In genomic region chr5:176238645-176239283, GRCh38 we compare ENCODE assay signal across 8 cellular contexts. TPM values are rescaled to one million over a fixed set of nuclear protein-coding genes. Genes with fewer than 3 reads are reported as not detected.
DNase-seq lines count a peak whose midpoint lies in the region; ATAC-seq, FAIRE-seq and TF ChIP-seq lines count a peak whose summit lies in the region.
"Not testable (repeated sequence)": the region's sequence is repeated elsewhere in the genome, so short reads cannot be mapped to it uniquely, and the experiment has no call there.

No MANE protein-coding gene starts in this region.

- not testable (repeated sequence) for H3K9me3 ChIP-seq in NT2/D1 (ENCODE audit: insufficient read depth, low read length); K562 (replicated peaks; ENCODE audit: control insufficient read depth, insufficient read depth, low read depth, low read length); left ventricle myocardium inferior (replicated peaks); ovary; vagina

- H3K27me3 ChIP-seq in NT2/D1 (ENCODE audit: insufficient read depth, insufficient read length); K562 (ENCODE audit: control insufficient read depth in 2 of 2, insufficient read depth in 2 of 2, low read length in 2 of 2); left ventricle myocardium inferior (ENCODE audit: low read depth); ovary; vagina: not testable (repeated sequence)

- H3K4me3 ChIP-seq in NT2/D1 (ENCODE audit: insufficient read length, low read depth) (peak overlapping the region; percentile 28), K562 (peak overlapping the region; percentile 42), left ventricle myocardium inferior (peak overlapping the region; percentile 70), ovary (peak overlapping the region; percentile 53), vagina (peak overlapping the region; percentile 52)

- TF ChIP-seq POLR2A in K562 (conservative IDR thresholded peaks at IDR 0.05); ovary (IDR thresholded peaks at IDR 0.05); vagina (IDR thresholded peaks at IDR 0.05): not testable (repeated sequence)

- not testable (repeated sequence) for TF ChIP-seq EP300 in K562 (IDR thresholded peaks at IDR 0.05; ENCODE audit: low read length); ovary (IDR thresholded peaks at IDR 0.05)

- not testable (repeated sequence) for H3K4me2 ChIP-seq in K562 (ENCODE audit: insufficient read depth, low read length)

- H3K9me1 ChIP-seq in K562 (ENCODE audit: control insufficient read depth, insufficient read depth, low read length) = not testable (repeated sequence)

- H3K79me2 ChIP-seq in K562 (ENCODE audit: control insufficient read depth, insufficient read depth, low read length) = not testable (repeated sequence)

- CTCF ChIA-PET in K562 (lab: Yijun Ruan, JAX; ENCODE audit: low intra/inter-chr PET ratio) = not testable (repeated sequence)

- FAIRE-seq in K562 (lab: Jason Lieb, UNC) = not testable (repeated sequence)

- in situ Hi-C loops in K562 (cut with MboI) = not testable (repeated sequence)

- BruUV-seq in K562 (replicated peaks; lab: Mats Ljungman, UMichigan) = not testable (repeated sequence)

- not testable (repeated sequence) for H4K20me1 ChIP-seq in K562 (replicated peaks; ENCODE audit: control insufficient read depth, insufficient read depth, low read length)

- whole genome bisulfite sequencing in K562 (ENCODE audit: insufficient coverage, low coverage, missing lambda C conversion rate) = no CpG with 5 or more reads among the region's 59 CpGs
- WGBS in ovary, 3 donors = no CpG with 5 or more reads among the region's 59 CpGs

- not testable (repeated sequence) for H3K4me1 ChIP-seq in NT2/D1 (ENCODE audit: insufficient read depth, insufficient read length); K562 (replicated peaks in 1 of 2; ENCODE audit: control insufficient read depth in 2 of 2, insufficient read depth in 2 of 2, low read length in 2 of 2); left ventricle myocardium inferior; ovary (ENCODE audit: insufficient read depth); vagina

- not testable (repeated sequence) for TF ChIP-seq RAD21 in K562 (CRISPR knock-in tag; conservative IDR thresholded peaks at IDR 0.05 in 1 of 2, IDR thresholded peaks at IDR 0.05 in 1 of 2)

- POLR2A ChIA-PET in K562 (lab: Yijun Ruan, JAX) = not testable (repeated sequence)

- not testable (repeated sequence) for DNase-seq in NT2/D1 (ENCODE audit: low read depth, low spot score); K562 (ENCODE audit: extremely low read depth in 1 of 4, low spot score in 3 of 4); left ventricle myocardium inferior; ovary; vagina (ENCODE audit: extremely low spot score in 2 of 2)

- not testable (repeated sequence) for H3K36me3 ChIP-seq in NT2/D1 (ENCODE audit: insufficient read depth, insufficient read length, low read length); K562 (ENCODE audit: control insufficient read depth, insufficient read depth, low read length); left ventricle myocardium inferior; ovary; vagina

- ATAC-seq in GM18868 (IDR thresholded peaks at IDR 0.05; ENCODE audit: unreplicated experiment) (peak; percentile 27), GM21717 (IDR thresholded peaks at IDR 0.05; ENCODE audit: unreplicated experiment) (peak; percentile 35), HG03066 (IDR thresholded peaks at IDR 0.05; ENCODE audit: low read depth, unreplicated experiment) (peak; percentile 42), K562 (peak; percentile 70)

- not testable (repeated sequence) for H3K27ac ChIP-seq in K562 (ENCODE audit: extremely low read depth, low read depth, low read length); vagina
- H3K27ac ChIP-seq in left ventricle myocardium inferior (replicated peaks) = peak overlapping the region; percentile 42
- H3K27ac ChIP-seq in ovary = peak overlapping the region; percentile 57 to 85

- not testable (repeated sequence) for TF ChIP-seq CTCF in K562 (IDR thresholded peaks at IDR 0.05 in 2 of 3, conservative IDR thresholded peaks at IDR 0.05 in 1 of 3; ENCODE audit: insufficient read depth in 2 of 3, low read depth in 1 of 3, low read length in 3 of 3); left ventricle myocardium inferior (IDR thresholded peaks at IDR 0.05; ENCODE audit: borderline replicate concordance); ovary (IDR thresholded peaks at IDR 0.05); vagina (IDR thresholded peaks at IDR 0.05)

- peak overlapping the region; percentile 72; the same call in 1 of the 2 replicates for H2AFZ ChIP-seq in K562 (ENCODE audit: low read depth, low read length)

- H3K9ac ChIP-seq in NT2/D1 (ENCODE audit: insufficient read length, low read depth) = not testable (repeated sequence)
- H3K9ac ChIP-seq in K562 (ENCODE audit: insufficient read depth in 1 of 2, low read depth in 2 of 2, low read length in 2 of 2) = peak overlapping the region in 1 of 2 experiments; percentile 86; a peak in 2 of 4 replicates

- intact Hi-C loops in K562 (cut with micrococcal nuclease); left ventricle myocardium inferior (cut with micrococcal nuclease); ovary (cut with DNase I); vagina (cut with DNase I): not testable (repeated sequence)

RNA-seq across cellular contexts. Expression of gene SIMC1, which starts 0.5 kb away (rescaled TPM):
- 45.4 and 75.5 TPM in 2 replicates for total RNA-seq in K562 (2011; cell fraction: chromatin; rRNA removed; ENCODE audit: low replicate concordance)
- 20.5 and 28.2 TPM in 2 replicates for total RNA-seq in K562 (2011; cell fraction: nucleolus; rRNA removed)
- 29.3 and 39.0 TPM in 2 replicates for total RNA-seq in K562 (2011; cell fraction: nucleoplasm; rRNA removed)
- total RNA-seq in K562 (2014; rRNA removed) = 13.9 and 18.6 TPM in 2 replicates
- total RNA-seq in K562 (2014; rRNA removed; fragmentation: Illumina TruSeq; extraction: Trizol) = 19.7 and 20.2 TPM in 2 replicates
- total RNA-seq in K562 (2015; rRNA removed; fragmentation: Illumina TruSeq; extraction: Trizol) = 22.1 and 23.4 TPM in 2 replicates
- 25.4 and 29.8 TPM in 2 replicates for total RNA-seq in K562 (2021)
- 10.8 and 17.6 TPM in 2 replicates for polyA plus RNA-seq in K562 (2011; rRNA removed)
- 14.2 and 16.1 TPM in 2 replicates for polyA plus RNA-seq in K562 (2011; cell fraction: cytosol; rRNA removed)
- polyA plus RNA-seq in K562 (2011; cell fraction: nucleus; rRNA removed) = 23.9 and 25.8 TPM in 2 replicates
- 20.9 and 21.0 TPM in 2 replicates for polyA plus RNA-seq in K562 (2012)
- polyA plus RNA-seq in K562 (2014; fragmentation: Illumina TruSeq; extraction: Trizol) = 28.7 and 36.3 TPM in 2 replicates
- 1 to 10 TPM; 7.2 to 8.1 TPM for polyA plus RNA-seq in K562 (2014; fragmentation: Nextera tagmentation; extraction: Ambion mirVana)
- 12.2 and 14.7 TPM in 2 replicates for polyA plus RNA-seq in K562 (2014; rRNA removed)
- 28.0 and 41.4 TPM in 2 replicates for polyA minus RNA-seq in K562 (2011; rRNA and poly(A)+ RNA removed)
- 17.2 and 20.8 TPM in 2 replicates for polyA minus RNA-seq in K562 (2011; cell fraction: cytosol; rRNA and poly(A)+ RNA removed)
- polyA minus RNA-seq in K562 (2011; cell fraction: nucleus; rRNA and poly(A)+ RNA removed) = 16.8 and 32.4 TPM in 2 replicates
- 4.7 TPM for total RNA-seq in left ventricle myocardium inferior
- 100 to 1,000 TPM in 2 of 7 donors, 10 to 100 TPM in 5; 50.9 to 114 (median 76.3) TPM for total RNA-seq in ovary
- polyA plus RNA-seq in ovary = 100 to 1,000 TPM in 1 of 2 donors, 10 to 100 TPM in 1; 39.0 to 104 TPM
- total RNA-seq in vagina = 17.4 TPM
